ENCODE assay signal across 8 cellular contexts in the genomic region with DNA sequence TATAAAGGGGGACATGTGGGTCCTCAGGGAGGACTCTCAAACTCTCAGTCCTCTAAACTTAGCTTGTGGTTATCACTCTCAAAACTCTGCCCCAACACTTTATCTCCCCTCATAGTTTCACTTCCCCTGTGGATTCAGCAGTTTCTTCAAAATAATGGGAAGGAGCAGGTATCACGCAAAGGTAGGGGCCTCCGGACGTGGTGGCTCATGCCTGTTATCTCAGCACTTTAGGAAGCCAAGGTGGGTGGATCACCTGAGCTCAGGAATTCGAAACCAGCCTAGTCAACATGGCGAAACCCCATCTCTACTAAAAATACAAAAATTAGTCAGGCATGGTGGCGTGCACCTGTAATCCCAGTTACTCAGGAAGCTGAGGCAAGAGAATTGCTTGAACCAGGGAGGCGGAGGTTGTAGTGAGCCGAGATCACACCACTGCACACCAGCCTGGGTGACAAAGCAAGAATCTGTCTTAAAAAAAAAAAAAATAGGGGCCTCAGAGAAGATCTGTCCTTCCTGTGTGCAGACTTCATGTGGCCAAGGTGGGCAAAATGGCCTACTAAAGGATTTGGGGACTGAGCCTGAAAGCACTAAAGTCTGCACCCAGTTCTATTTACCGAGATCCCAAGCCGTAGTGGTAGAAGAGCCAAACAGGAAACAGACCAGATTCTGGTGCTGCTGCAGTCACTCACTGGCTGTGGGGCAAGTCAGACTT. TPM values are rescaled to one million over a fixed set of nuclear protein-coding genes. Genes with fewer than 3 reads are reported as not detected.
A peak's percentile ranks its signal among the peaks of the same experiment; 100 is the strongest.
DNase-seq lines count a peak whose midpoint lies in the region; ATAC-seq and TF ChIP-seq lines count a peak whose summit lies in the region.

No MANE protein-coding gene starts in this region.

- no peak overlapping the region for H3K27ac ChIP-seq in caudate nucleus (ENCODE audit: low read depth, low read length)

- CTCF ChIA-PET in activated CD8-positive, alpha-beta memory T cell treated with anti-CD3 and anti-CD28 coated beads, Interleukin-2, amount 10 ng/mL, durations not matched to agents 7 days and 5 days (lab: Charles Lee) = interaction anchor here (0.9 to 15.5 kb wide), 13 partner anchors 9 to 152 kb away, joined by 3 to 164 read pairs (median 9); a partner anchor contains a TSS
- CTCF ChIA-PET in activated CD8-positive, alpha-beta T cell treated with anti-CD3 and anti-CD28 coated beads for 36 hours (lab: Charles Lee) = interaction anchor here (0.7 to 4.6 kb wide), 13 partner anchors 11 to 137 kb away, joined by 3 to 60 read pairs (median 4); a partner anchor contains a TSS

- no peak for TF ChIP-seq CTCF in activated CD8-positive, alpha-beta T cell treated with anti-CD3 and anti-CD28 coated beads for 36 hours (IDR thresholded peaks at IDR 0.05)

- peak overlapping the region; percentile 76 for H3K4me3 Mint-ChIP-seq in activated CD8-positive, alpha-beta memory T cell treated with anti-CD3 and anti-CD28 coated beads, Interleukin-2, amount 10 ng/mL, durations not matched to agents 7 days and 5 days
- peak overlapping the region; percentile 43 for H3K4me3 Mint-ChIP-seq in activated CD8-positive, alpha-beta T cell treated with anti-CD3 and anti-CD28 coated beads for 36 hours
- peak overlapping the region; percentile 62 for H3K4me3 Mint-ChIP-seq in stimulated activated naive CD8-positive, alpha-beta T cell treated with anti-CD3 and anti-CD28 coated beads, Interleukin-15, Interleukin-2, amounts not matched to agents 100 ng/mL and 50 ng/mL, for 24 hours

- POLR2A ChIA-PET in activated CD8-positive, alpha-beta T cell treated with anti-CD3 and anti-CD28 coated beads for 36 hours (lab: Charles Lee) = interaction anchor here (0.7 to 9.4 kb wide), 7 partner anchors 8 to 67 kb away, joined by 3 to 91 read pairs (median 8); a partner anchor contains a TSS

- peak; percentile 75 for DNase-seq in activated CD8-positive, alpha-beta memory T cell treated with anti-CD3 and anti-CD28 coated beads, Interleukin-2, amount 10 ng/mL, durations not matched to agents 7 days and 5 days
- no peak for DNase-seq in activated CD8-positive, alpha-beta memory T cell treated with anti-CD3 and anti-CD28 coated beads, Interleukin-2, amount 50 U/mL, for 48 hours
- peak; percentile 64 for DNase-seq in activated CD8-positive, alpha-beta T cell treated with anti-CD3 and anti-CD28 coated beads for 36 hours
- DNase-seq in head of caudate nucleus (no peak), caudate nucleus (lab: John Stamatoyannopoulos, UW) (no peak)

- H3K27me3 Mint-ChIP-seq in activated CD8-positive, alpha-beta memory T cell treated with anti-CD3 and anti-CD28 coated beads, Interleukin-2, amount 10 ng/mL, durations not matched to agents 7 days and 5 days = no peaks in the 10 kb centered on the region
- H3K27me3 Mint-ChIP-seq in activated CD8-positive, alpha-beta T cell treated with anti-CD3 and anti-CD28 coated beads for 36 hours = no peaks in the 10 kb centered on the region
- no peaks in the 10 kb centered on the region for H3K27me3 Mint-ChIP-seq in stimulated activated naive CD8-positive, alpha-beta T cell treated with anti-CD3 and anti-CD28 coated beads, Interleukin-15, Interleukin-2, amounts not matched to agents 100 ng/mL and 50 ng/mL, for 24 hours

- peaks cover 70% of the 10 kb centered on the region for H3K36me3 Mint-ChIP-seq in activated CD8-positive, alpha-beta memory T cell treated with anti-CD3 and anti-CD28 coated beads, Interleukin-2, amount 10 ng/mL, durations not matched to agents 7 days and 5 days
- peaks cover 61% of the 10 kb centered on the region for H3K36me3 Mint-ChIP-seq in activated CD8-positive, alpha-beta T cell treated with anti-CD3 and anti-CD28 coated beads for 36 hours (ENCODE audit: low read depth)
- peaks cover 41% of the 10 kb centered on the region for H3K36me3 Mint-ChIP-seq in stimulated activated naive CD8-positive, alpha-beta T cell treated with anti-CD3 and anti-CD28 coated beads, Interleukin-15, Interleukin-2, amounts not matched to agents 100 ng/mL and 50 ng/mL, for 24 hours (ENCODE audit: low read depth)

- intact Hi-C loops in activated CD8-positive, alpha-beta T cell treated with anti-CD3 and anti-CD28 coated beads for 36 hours (cut with micrococcal nuclease) = no loop called here
- intact Hi-C loops in head of caudate nucleus (cut with DNase I) = no loop called here

- peak; percentile 35 for ATAC-seq in activated CD8-positive, alpha-beta memory T cell treated with anti-CD3 and anti-CD28 coated beads, Interleukin-2, amount 10 ng/mL, durations not matched to agents 7 days and 5 days
- ATAC-seq in HG03095 (IDR thresholded peaks at IDR 0.05; ENCODE audit: unreplicated experiment) = peak; percentile 37
- peak; percentile 41 for ATAC-seq in activated CD8-positive, alpha-beta T cell treated with anti-CD3 and anti-CD28 coated beads for 36 hours
- ATAC-seq in HG03520 (IDR thresholded peaks at IDR 0.05; ENCODE audit: unreplicated experiment) = no peak

- H3K27ac Mint-ChIP-seq in activated CD8-positive, alpha-beta memory T cell treated with anti-CD3 and anti-CD28 coated beads, Interleukin-2, amount 10 ng/mL, durations not matched to agents 7 days and 5 days = peak overlapping the region; percentile 94
- peak overlapping the region; percentile 83 for H3K27ac Mint-ChIP-seq in activated CD8-positive, alpha-beta T cell treated with anti-CD3 and anti-CD28 coated beads for 36 hours
- H3K27ac Mint-ChIP-seq in stimulated activated naive CD8-positive, alpha-beta T cell treated with anti-CD3 and anti-CD28 coated beads, Interleukin-15, Interleukin-2, amounts not matched to agents 100 ng/mL and 50 ng/mL, for 24 hours = peak overlapping the region; percentile 80

- peaks cover 80% of the 10 kb centered on the region for H3K4me1 Mint-ChIP-seq in activated CD8-positive, alpha-beta memory T cell treated with anti-CD3 and anti-CD28 coated beads, Interleukin-2, amount 10 ng/mL, durations not matched to agents 7 days and 5 days
- H3K4me1 Mint-ChIP-seq in activated CD8-positive, alpha-beta T cell treated with anti-CD3 and anti-CD28 coated beads for 36 hours (ENCODE audit: low read depth) = peaks cover 70% of the 10 kb centered on the region
- H3K4me1 Mint-ChIP-seq in stimulated activated naive CD8-positive, alpha-beta T cell treated with anti-CD3 and anti-CD28 coated beads, Interleukin-15, Interleukin-2, amounts not matched to agents 100 ng/mL and 50 ng/mL, for 24 hours (ENCODE audit: low read depth) = peaks cover 76% of the 10 kb centered on the region

- no peaks in the 10 kb centered on the region for H3K9me3 Mint-ChIP-seq in activated CD8-positive, alpha-beta memory T cell treated with anti-CD3 and anti-CD28 coated beads, Interleukin-2, amount 10 ng/mL, durations not matched to agents 7 days and 5 days (ENCODE audit: low read depth)
- no peaks in the 10 kb centered on the region for H3K9me3 Mint-ChIP-seq in activated CD8-positive, alpha-beta T cell treated with anti-CD3 and anti-CD28 coated beads for 36 hours
- H3K9me3 Mint-ChIP-seq in stimulated activated naive CD8-positive, alpha-beta T cell treated with anti-CD3 and anti-CD28 coated beads, Interleukin-15, Interleukin-2, amounts not matched to agents 100 ng/mL and 50 ng/mL, for 24 hours = no peaks in the 10 kb centered on the region

RNA-seq across cellular contexts. Expression of a gene that starts 6.4 kb away (rescaled TPM):
- 100 to 1,000 TPM; 567 to 729 TPM for total RNA-seq in activated CD8-positive, alpha-beta memory T cell treated with anti-CD3 and anti-CD28 coated beads, Interleukin-2, amount 10 ng/mL, durations not matched to agents 7 days and 5 days
- 100 to 1,000 TPM; 121 to 137 TPM for total RNA-seq in activated CD8-positive, alpha-beta T cell treated with anti-CD3 and anti-CD28 coated beads for 36 hours

RNA-seq across cellular contexts. Expression of a gene that starts 19.9 kb away (rescaled TPM):
- total RNA-seq in activated CD8-positive, alpha-beta memory T cell treated with anti-CD3 and anti-CD28 coated beads, Interleukin-2, amount 10 ng/mL, durations not matched to agents 7 days and 5 days = 10 to 100 TPM; 19.6 to 28.1 TPM
- total RNA-seq in activated CD8-positive, alpha-beta T cell treated with anti-CD3 and anti-CD28 coated beads for 36 hours = 10 to 100 TPM; 13.8 to 18.6 TPM

RNA-seq across cellular contexts. Expression of a gene that starts 20.1 kb away (rescaled TPM):
- 10 to 100 TPM; 35.8 to 47.0 TPM for total RNA-seq in activated CD8-positive, alpha-beta memory T cell treated with anti-CD3 and anti-CD28 coated beads, Interleukin-2, amount 10 ng/mL, durations not matched to agents 7 days and 5 days
- total RNA-seq in activated CD8-positive, alpha-beta T cell treated with anti-CD3 and anti-CD28 coated beads for 36 hours = 10 to 100 TPM; 31.3 to 35.9 TPM

RNA-seq across cellular contexts. Expression of a gene that starts 31.4 kb away (rescaled TPM):
- 10 to 100 TPM; 29.4 to 38.8 TPM for total RNA-seq in activated CD8-positive, alpha-beta memory T cell treated with anti-CD3 and anti-CD28 coated beads, Interleukin-2, amount 10 ng/mL, durations not matched to agents 7 days and 5 days
- total RNA-seq in activated CD8-positive, alpha-beta T cell treated with anti-CD3 and anti-CD28 coated beads for 36 hours = 10 to 100 TPM; 19.7 to 20.3 TPM

Comparison
In these comparisons a context has a peak if more than half of its experiments do, and no peak if none do; other contexts are left out.
1. DNase-seq: peak in activated CD8-positive, alpha-beta memory T cell treated with anti-CD3 and anti-CD28 coated beads, Interleukin-2, amount 10 ng/mL, durations not matched to agents 7 days and 5 days (single experiment) and activated CD8-positive, alpha-beta T cell treated with anti-CD3 and anti-CD28 coated beads for 36 hours (single experiment); none in activated CD8-positive, alpha-beta memory T cell treated with anti-CD3 and anti-CD28 coated beads, Interleukin-2, amount 50 U/mL, for 48 hours (single experiment), head of caudate nucleus (0 of 42) and caudate nucleus (0 of 61).
2. RNA of a gene that starts 6.4 kb away (total RNA-seq): 567 to 729 TPM in activated CD8-positive, alpha-beta memory T cell treated with anti-CD3 and anti-CD28 coated beads, Interleukin-2, amount 10 ng/mL, durations not matched to agents 7 days and 5 days; 121 to 137 TPM in activated CD8-positive, alpha-beta T cell treated with anti-CD3 and anti-CD28 coated beads for 36 hours; every median in the first group is over 4 times any median in the second.
3. Peak in every context shown above with its lines, with median percentiles within 50 percentile points of each other: H3K27ac Mint-ChIP-seq and H3K4me3 Mint-ChIP-seq.